ENCODE assay signal across 23 cellular contexts in genomic region chr14:99183716-99184115, GRCh38.
A peak's percentile ranks its signal among the peaks of the same experiment; 100 is the strongest.
DNase-seq lines count a peak whose midpoint lies in the region; ATAC-seq lines count a peak whose summit lies in the region.
"Had no signal": no experiment of that assay in that cellular context is flagged by ENCODE, and none has a peak within 500 bp of the region (broad histone marks: within the 10 kb centered on the region; RNA-seq: fewer than 3 reads in every experiment).

No MANE protein-coding gene starts in this region.

- intact Hi-C loops in activated CD4-positive, alpha-beta T cell treated with anti-CD3 and anti-CD28 coated beads for 36 hours (cut with DNase I, micrococcal nuclease), result loop anchor here in 1 of 2 experiments (10.0 kb wide), 1 partner anchor 1729 kb away; no protein-coding TSS in a partner anchor

- CTCF ChIA-PET in activated CD4-positive, alpha-beta T cell treated with anti-CD3 and anti-CD28 coated beads for 36 hours (lab: Charles Lee), result interaction anchor here (1.3 kb wide), 1 partner anchor 61 kb away, joined by 3 read pairs; no protein-coding TSS in a partner anchor

- POLR2A ChIA-PET in activated CD4-positive, alpha-beta T cell treated with anti-CD3 and anti-CD28 coated beads for 36 hours (lab: Charles Lee), result no interaction called here

- H3K27me3 Mint-ChIP-seq in activated CD4-positive, alpha-beta T cell treated with anti-CD3 and anti-CD28 coated beads for 36 hours, result no peaks in the 10 kb centered on the region
- H3K27me3 Mint-ChIP-seq in T-helper 17 cell, result no peaks in the 10 kb centered on the region
- no peaks in the 10 kb centered on the region for H3K27me3 Mint-ChIP-seq in activated naive CD8-positive, alpha-beta T cell
- H3K27me3 Mint-ChIP-seq in natural killer cell treated with Interleukin-12 subunit alpha and Interleukin-12 subunit beta and Interleukin-15 and Interleukin-18, amount 100 ng/mL, for 72 hours, result no peaks in the 10 kb centered on the region

- peaks cover 65% of the 10 kb centered on the region for H3K36me3 Mint-ChIP-seq in activated CD4-positive, alpha-beta T cell treated with anti-CD3 and anti-CD28 coated beads for 36 hours (ENCODE audit: low read depth)
- H3K36me3 Mint-ChIP-seq in T-helper 17 cell (ENCODE audit: low read depth), result peaks cover 3% of the 10 kb centered on the region
- peaks cover 6% of the 10 kb centered on the region for H3K36me3 Mint-ChIP-seq in activated naive CD8-positive, alpha-beta T cell
- no peaks in the 10 kb centered on the region for H3K36me3 Mint-ChIP-seq in natural killer cell treated with Interleukin-12 subunit alpha and Interleukin-12 subunit beta and Interleukin-15 and Interleukin-18, amount 100 ng/mL, for 72 hours

- peaks cover 94% of the 10 kb centered on the region for H3K4me1 Mint-ChIP-seq in activated CD4-positive, alpha-beta T cell treated with anti-CD3 and anti-CD28 coated beads for 36 hours
- H3K4me1 Mint-ChIP-seq in T-helper 17 cell, result peaks cover 82% of the 10 kb centered on the region
- H3K4me1 Mint-ChIP-seq in activated naive CD8-positive, alpha-beta T cell (ENCODE audit: low read depth), result peaks cover 96% of the 10 kb centered on the region
- H3K4me1 Mint-ChIP-seq in natural killer cell treated with Interleukin-12 subunit alpha and Interleukin-12 subunit beta and Interleukin-15 and Interleukin-18, amount 100 ng/mL, for 72 hours (ENCODE audit: low read depth in 2 of 2), result peaks cover 50 to 53% of the 10 kb centered on the region in 2 donors

- peak overlapping the region; percentile 96 for H3K27ac Mint-ChIP-seq in activated CD4-positive, alpha-beta T cell treated with anti-CD3 and anti-CD28 coated beads for 36 hours
- H3K27ac Mint-ChIP-seq in T-helper 17 cell, result peak overlapping the region; percentile 100
- peak overlapping the region; percentile 100 for H3K27ac Mint-ChIP-seq in activated naive CD8-positive, alpha-beta T cell
- H3K27ac Mint-ChIP-seq in natural killer cell treated with Interleukin-12 subunit alpha and Interleukin-12 subunit beta and Interleukin-15 and Interleukin-18, amount 100 ng/mL, for 72 hours, result peak overlapping the region; percentile 34 to 88

- peak overlapping the region; percentile 67 for H3K4me3 Mint-ChIP-seq in activated CD4-positive, alpha-beta T cell treated with anti-CD3 and anti-CD28 coated beads for 36 hours
- H3K4me3 Mint-ChIP-seq in T-helper 17 cell, result peak overlapping the region; percentile 79
- peak overlapping the region; percentile 78 for H3K4me3 Mint-ChIP-seq in activated naive CD8-positive, alpha-beta T cell
- no peak overlapping the region for H3K4me3 Mint-ChIP-seq in natural killer cell treated with Interleukin-12 subunit alpha and Interleukin-12 subunit beta and Interleukin-15 and Interleukin-18, amount 100 ng/mL, for 72 hours

- ATAC-seq in activated CD4-positive, alpha-beta T cell treated with anti-CD3 and anti-CD28 coated beads for 36 hours, result no peak
- no peak for ATAC-seq in T-helper 17 cell
- ATAC-seq in natural killer cell treated with Interleukin-12 subunit alpha and Interleukin-12 subunit beta and Interleukin-15 and Interleukin-18, amount 100 ng/mL, for 72 hours, result peak in 1 of 2 donors; percentile 12
- ATAC-seq: esophagus mucosa, SK-N-SH treated with all-trans-retinoic acid at 6 μM for 48 hours had no signal

- no peaks in the 10 kb centered on the region for H3K9me3 Mint-ChIP-seq in activated CD4-positive, alpha-beta T cell treated with anti-CD3 and anti-CD28 coated beads for 36 hours (ENCODE audit: low read depth)
- no peaks in the 10 kb centered on the region for H3K9me3 Mint-ChIP-seq in activated naive CD8-positive, alpha-beta T cell (ENCODE audit: low read depth)
- H3K9me3 Mint-ChIP-seq in natural killer cell treated with Interleukin-12 subunit alpha and Interleukin-12 subunit beta and Interleukin-15 and Interleukin-18, amount 100 ng/mL, for 72 hours, result no peaks in the 10 kb centered on the region

- peak; percentile 25 for DNase-seq in activated CD4-positive, alpha-beta T cell treated with anti-CD3 and anti-CD28 coated beads for 36 hours
- no peak for DNase-seq in activated CD4-positive, alpha-beta T cell treated with anti-CD3 and anti-CD28 coated beads for 4 hours
- DNase-seq in T-helper 17 cell (no peak), NCI-H2227 treated with DMSO at 0.1 percent for 48 hours (lab: John Stamatoyannopoulos, UW) (no peak), inferior parietal cortex (ENCODE audit: extremely low spot score) (no peak), NCI-H524 (lab: John Stamatoyannopoulos, UW) (no peak)
- no peak for DNase-seq in natural killer cell treated with Interleukin-12 subunit alpha and Interleukin-12 subunit beta and Interleukin-15 and Interleukin-18, amount 100 ng/mL, for 72 hours (ENCODE audit: low spot score)
- DNase-seq: activated CD4-positive, alpha-beta T cell treated with anti-CD3 and anti-CD28 coated beads for 48 hours; activated effector memory CD4-positive, alpha-beta T cell treated with Interleukin-2 at 50 U/mL for 16 hours; BE2C; hippocampal formation; IMR-90; islet precursor cell; NCI-H1105 treated with DMSO at 0.1 percent for 48 hours; NCI-H2107; NCI-H524 treated with DMSO at 0.1 percent for 48 hours; occipital lobe; retina; stimulated activated CD4-positive, alpha-beta T cell treated with anti-CD3 and anti-CD28 coated beads, Interleukin-4, amount 100 ng/mL, for 4 hours; substantia nigra had no signal

- H3K9me3 ChIP-seq in T-helper 17 cell (ENCODE audit: control insufficient read depth, low read length, poor library complexity, severe bottlenecking), result no peaks in the 10 kb centered on the region
- H3K9me3 ChIP-seq: BE2C had no signal
